Comparison of ENCODE assay signal across 14 cellular contexts in the genomic region with DNA sequence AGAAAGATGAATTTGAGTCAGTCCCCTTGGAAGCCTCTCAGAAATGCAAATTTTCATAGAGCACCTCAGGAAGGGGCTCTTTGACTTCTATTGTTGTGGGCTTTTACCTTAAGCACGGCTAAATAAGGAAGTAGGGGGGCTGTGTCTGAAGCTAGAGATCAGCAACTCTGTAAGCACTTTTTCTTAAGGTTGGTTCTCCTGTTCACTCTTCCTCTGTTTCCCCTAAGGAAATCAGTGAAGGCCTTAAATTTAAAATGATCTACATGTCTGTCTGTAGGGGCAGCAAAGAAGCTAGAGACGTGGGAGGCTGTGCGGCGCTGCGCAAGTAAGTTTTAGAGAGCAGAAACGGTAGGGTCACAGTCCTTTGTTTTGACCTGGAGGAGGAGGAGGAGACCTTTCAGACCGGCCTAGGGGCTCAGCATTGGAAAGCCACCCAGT. TPM values are rescaled to one million over a fixed set of nuclear protein-coding genes. Genes with fewer than 3 reads are reported as not detected.
DNase-seq lines count a peak whose midpoint lies in the region; ATAC-seq and TF ChIP-seq lines count a peak whose summit lies in the region.
"Had no signal": no experiment of that assay in that cellular context is flagged by ENCODE, and none has a peak within 500 bp of the region (broad histone marks: within the 10 kb centered on the region; RNA-seq: fewer than 3 reads in every experiment).

No MANE protein-coding gene starts in this region.

- peak overlapping the region; percentile 40 for H2AFZ ChIP-seq in SU-DHL-6 (ENCODE audit: low read depth, low read length, severe bottlenecking)
- H2AFZ ChIP-seq in hepatocyte = peak overlapping the region; percentile 32
- peak overlapping the region; percentile 93 for H2AFZ ChIP-seq in neural progenitor cell (replicated peaks)

- DNase-seq in H7 (peak; percentile 74), hepatocyte (ENCODE audit: low spot score) (peak; percentile 23), neural progenitor cell (ENCODE audit: low spot score) (peak; percentile 70), GDM1 (lab: John Stamatoyannopoulos, UW) (no peak), Peyer's patch (no peak)
- DNase-seq: activated CD8-positive, alpha-beta memory T cell treated with anti-CD3 and anti-CD28 coated beads, Interleukin-2, amount 50 U/mL, for 48 hours; amygdala; effector CD8-positive, alpha-beta T cell; NCI-H510A; Right ventricle myocardium superior; stimulated activated CD4-positive, alpha-beta T cell treated with anti-CD3 and anti-CD28 coated beads, Interleukin-4, amount 100 ng/mL, for 24 hours had no signal

- H3K27me3 ChIP-seq in H7 (ENCODE audit: control insufficient read depth, insufficient read depth, low read length) = peaks cover 11% of the 10 kb centered on the region
- no peaks in the 10 kb centered on the region for H3K27me3 ChIP-seq in SU-DHL-6 (ENCODE audit: low read length)
- no peaks in the 10 kb centered on the region for H3K27me3 ChIP-seq in hepatocyte
- peaks cover 28% of the 10 kb centered on the region for H3K27me3 ChIP-seq in neural progenitor cell
- no peaks in the 10 kb centered on the region for H3K27me3 ChIP-seq in Peyer's patch

- H3K36me3 Mint-ChIP-seq in neural progenitor cell = no peaks in the 10 kb centered on the region

- H3K9me3 ChIP-seq in SU-DHL-6 (ENCODE audit: insufficient read depth, low read length) (no peaks in the 10 kb centered on the region), hepatocyte (ENCODE audit: low read depth) (no peaks in the 10 kb centered on the region), neural progenitor cell (ENCODE audit: low read depth) (no peaks in the 10 kb centered on the region), Peyer's patch (no peaks in the 10 kb centered on the region)

- H3K4me2 ChIP-seq in SU-DHL-6 (ENCODE audit: low read depth, low read length, poor library complexity, severe bottlenecking) (no peak overlapping the region), hepatocyte (peak overlapping the region; percentile 66), neural progenitor cell (peak overlapping the region; percentile 79)

- H4K20me1 ChIP-seq in SU-DHL-6 (ENCODE audit: low read depth, low read length) (no peaks in the 10 kb centered on the region), hepatocyte (ENCODE audit: insufficient read depth, poor library complexity, severe bottlenecking) (no peaks in the 10 kb centered on the region), neural progenitor cell (ENCODE audit: low read depth) (peaks cover 30% of the 10 kb centered on the region)

- no peaks in the 10 kb centered on the region for H3K9me2 ChIP-seq in SU-DHL-6 (replicated peaks; ENCODE audit: insufficient read depth, low read length)
- H3K9me2 ChIP-seq in hepatocyte (replicated peaks; ENCODE audit: insufficient read depth) = no peaks in the 10 kb centered on the region

- ATAC-seq in HG02571 (IDR thresholded peaks at IDR 0.05; ENCODE audit: unreplicated experiment) = no peak

- peaks cover 2% of the 10 kb centered on the region for H3K27me3 Mint-ChIP-seq in neural progenitor cell (ENCODE audit: insufficient read depth, low read depth)

- TF ChIP-seq POLR2A in Peyer's patch (IDR thresholded peaks at IDR 0.05) = no peak

- H3K9ac ChIP-seq in SU-DHL-6 (ENCODE audit: low read length) = no peak overlapping the region
- no peak overlapping the region for H3K9ac ChIP-seq in neural progenitor cell

- TF ChIP-seq CTCF in SU-DHL-6 (IDR thresholded peaks at IDR 0.05; ENCODE audit: insufficient read depth, low read length, poor library complexity, severe bottlenecking) (no peak), hepatocyte (IDR thresholded peaks at IDR 0.05; ENCODE audit: poor library complexity) (no peak), neural progenitor cell (IDR thresholded peaks at IDR 0.05) (peak; percentile 33), Peyer's patch (IDR thresholded peaks at IDR 0.05) (no peak)

- H3K9me3 Mint-ChIP-seq in neural progenitor cell = no peaks in the 10 kb centered on the region

- no peaks in the 10 kb centered on the region for H3F3A ChIP-seq in SU-DHL-6 (ENCODE audit: insufficient read depth)
- peaks cover 20% of the 10 kb centered on the region for H3F3A ChIP-seq in neural progenitor cell (ENCODE audit: low read depth)

- H3K4me3 ChIP-seq in H7 (ENCODE audit: insufficient read depth, low read depth, low read length) (peak overlapping the region; percentile 6; the same call in 1 of the 2 replicates), SU-DHL-6 (ENCODE audit: insufficient read depth, low read length, poor library complexity, severe bottlenecking) (no peak overlapping the region), hepatocyte (no peak overlapping the region), neural progenitor cell (peak overlapping the region; percentile 69), Peyer's patch (no peak overlapping the region)
- H3K4me3 ChIP-seq: lung had no signal

- H3K27ac ChIP-seq in SU-DHL-6 (ENCODE audit: low read depth, low read length) (no peak overlapping the region), hepatocyte (peak overlapping the region; percentile 63), neural progenitor cell (no peak overlapping the region), Peyer's patch (no peak overlapping the region)

- peak overlapping the region; percentile 48 for H3K27ac Mint-ChIP-seq in neural progenitor cell

- peak overlapping the region; percentile 90 for H3K4me3 Mint-ChIP-seq in neural progenitor cell

- peaks cover 34% of the 10 kb centered on the region for H3K4me1 Mint-ChIP-seq in neural progenitor cell

- 26% methylated on average over 7 of the region's 7 CpGs for WGBS in hepatocyte (ENCODE audit: low lambda C conversion rate, missing lambda C conversion rate)

- no peaks in the 10 kb centered on the region for H3K36me3 ChIP-seq in H7 (replicated peaks; ENCODE audit: control insufficient read depth, insufficient read depth, low read length)
- H3K36me3 ChIP-seq in SU-DHL-6 (ENCODE audit: low read length) = no peaks in the 10 kb centered on the region
- H3K36me3 ChIP-seq in hepatocyte (replicated peaks; ENCODE audit: insufficient read depth, low read depth) = no peaks in the 10 kb centered on the region
- H3K36me3 ChIP-seq in neural progenitor cell = no peaks in the 10 kb centered on the region
- H3K36me3 ChIP-seq in Peyer's patch = no peaks in the 10 kb centered on the region

- H3K79me2 ChIP-seq in SU-DHL-6 (ENCODE audit: insufficient read depth, low read length) (no peaks in the 10 kb centered on the region), hepatocyte (peaks cover 23% of the 10 kb centered on the region), neural progenitor cell (ENCODE audit: low read depth) (peaks cover 28% of the 10 kb centered on the region)

- H3K4me1 ChIP-seq in hepatocyte (ENCODE audit: insufficient read depth) (peaks cover 5% of the 10 kb centered on the region), neural progenitor cell (peaks cover 24% of the 10 kb centered on the region), Peyer's patch (peaks cover 0 to 8% (median 0%) of the 10 kb centered on the region in 4 donors)

RNA-seq across cellular contexts. Expression of a gene that starts 1.2 kb away (rescaled TPM):
- 38.5 and 47.9 TPM in 2 replicates for total RNA-seq in H7 (2014; rRNA removed; shearing (Covaris generic))
- total RNA-seq in hepatocyte (26.2 and 33.4 TPM in 2 replicates), neural progenitor cell (ENCODE audit: low replicate concordance) (24.7 and 38.1 TPM in 2 replicates), Peyer's patch (10 to 100 TPM; 23.9 to 36.6 (median 35.7) TPM)
- polyA plus RNA-seq in hepatocyte = 11.4 and 15.1 TPM in 2 replicates

RNA-seq across cellular contexts. Expression of a gene that starts 34.3 kb away (rescaled TPM):
- 7.9 and 12.0 TPM in 2 replicates for total RNA-seq in H7 (2014; rRNA removed; shearing (Covaris generic))
- total RNA-seq in hepatocyte = 11.0 and 11.4 TPM in 2 replicates
- polyA plus RNA-seq in hepatocyte = 8.8 and 11.6 TPM in 2 replicates
- total RNA-seq in neural progenitor cell (ENCODE audit: low replicate concordance) = 4.2 and 5.1 TPM in 2 replicates
- total RNA-seq in Peyer's patch = 1 to 10 TPM; 5.1 to 8.3 (median 5.7) TPM

Comparison
In these comparisons a context has a peak if more than half of its experiments do, and no peak if none do; other contexts are left out.
1. DNase-seq: peak in H7 (single experiment), hepatocyte (single experiment) and neural progenitor cell (single experiment); none in GDM1 (single experiment) and Peyer's patch (0 of 3).
2. H3K4me3 ChIP-seq: peak in H7 (single experiment) and neural progenitor cell (single experiment); none in SU-DHL-6 (single experiment), hepatocyte (single experiment) and Peyer's patch (0 of 4).
3. H2AFZ ChIP-seq: peak in every context shown above with its lines; median percentile 93 in neural progenitor cell; 40 in SU-DHL-6; 32 in hepatocyte.